23 cellular contexts compared by ENCODE assay signal in genomic region chrX:128439159-128439558, GRCh38.
A peak's percentile ranks its signal among the peaks of the same experiment; 100 is the strongest.
DNase-seq lines count a peak whose midpoint lies in the region; ATAC-seq lines count a peak whose summit lies in the region.
"Had no signal": no experiment of that assay in that cellular context is flagged by ENCODE, and none has a peak within 500 bp of the region (broad histone marks: within the 10 kb centered on the region; RNA-seq: fewer than 3 reads in every experiment).

No MANE protein-coding gene starts in this region.

- peak; percentile 45 for ATAC-seq in left lobe of liver
- ATAC-seq: CD8-positive, alpha-beta T cell; GM23338; Panc1; T-cell had no signal

- DNase-seq in DMS153 (lab: John Stamatoyannopoulos, UW) (peak; percentile 48), DMS153 treated with DMSO at 0.1 percent for 48 hours (lab: John Stamatoyannopoulos, UW; ENCODE audit: unreplicated experiment) (peak; percentile 52), NCI-H748 treated with DMSO at 0.1 percent for 48 hours (lab: John Stamatoyannopoulos, UW) (peak; percentile 19), left lobe of liver (ENCODE audit: low spot score) (no peak), NCI-H524 treated with DMSO at 0.1 percent for 48 hours (lab: John Stamatoyannopoulos, UW) (no peak), T1000 (lab: John Stamatoyannopoulos, UW) (no peak), hepatic stellate cell (ENCODE audit: low spot score) (no peak)
- DNase-seq: CD8-positive, alpha-beta T cell; DMS 273 treated with DMSO at 0.1 percent for 48 hours; H9; HFFc6; IMR-90; KG1; MM.1S; NCI-H1417 treated with DMSO at 0.1 percent for 48 hours; NCI-H1694 treated with DMSO at 0.1 percent for 48 hours; NCI-H2081; NCI-H2171; NCI-H524; SHP77; T-cell had no signal

Comparison
In these comparisons a context has a peak if more than half of its experiments do, and no peak if none do; other contexts are left out.
1. DNase-seq: peak in DMS153 (single experiment), DMS153 treated with DMSO at 0.1 percent for 48 hours (single experiment) and NCI-H748 treated with DMSO at 0.1 percent for 48 hours (single experiment); none in left lobe of liver (single experiment), NCI-H524 treated with DMSO at 0.1 percent for 48 hours (single experiment), T1000 (single experiment) and hepatic stellate cell (single experiment).